Comparison of ENCODE assay signal across 12 cellular contexts in genomic region chr22:47452184-47452583, GRCh38.
A peak's percentile ranks its signal among the peaks of the same experiment; 100 is the strongest.
DNase-seq lines count a peak whose midpoint lies in the region; TF ChIP-seq lines count a peak whose summit lies in the region.
"Had no signal": no experiment of that assay in that cellular context is flagged by ENCODE, and none has a peak within 500 bp of the region (broad histone marks: within the 10 kb centered on the region; RNA-seq: fewer than 3 reads in every experiment).

No MANE protein-coding gene starts in this region.

- H3K4me1 Mint-ChIP-seq in endodermal cell, result no peaks in the 10 kb centered on the region
- H3K4me1 Mint-ChIP-seq in activated T-helper 2 cell treated with anti-CD3 and anti-CD28 coated beads, Interferon-gamma antibody, Interleukin-2, Interleukin-4, amounts not matched to agents 10 μg/mL and 5 μg/mL and 100 μg/mL, durations not matched to agents 14 hours and 24 hours and 36 hours (ENCODE audit: low read depth), result no peaks in the 10 kb centered on the region
- H3K4me1 Mint-ChIP-seq: nephron had no signal

- 77 to 100% methylated on average over 1 of the region's 2 CpGs for WGBS in endodermal cell (ENCODE audit: insufficient coverage in 1 of 2, insufficient read length in 1 of 2), 2 experiments

- peaks cover 60% of the 10 kb centered on the region for H3K9me3 ChIP-seq in endodermal cell (ENCODE audit: control insufficient read depth, low read length)

- no peak overlapping the region for H3K4me3 ChIP-seq in endodermal cell (ENCODE audit: low read length)
- H3K4me3 ChIP-seq in H7 (ENCODE audit: insufficient read depth, low read depth, low read length), result no peak overlapping the region

- TF ChIP-seq CTCF in endodermal cell (conservative IDR thresholded peaks at IDR 0.05), result peak; percentile 46

- H3K4me3 Mint-ChIP-seq in endodermal cell, result no peak overlapping the region
- no peak overlapping the region for H3K4me3 Mint-ChIP-seq in activated T-helper 2 cell treated with anti-CD3 and anti-CD28 coated beads, Interferon-gamma antibody, Interleukin-2, Interleukin-4, amounts not matched to agents 10 μg/mL and 5 μg/mL and 100 μg/mL, durations not matched to agents 14 hours and 24 hours and 36 hours (ENCODE audit: low read depth)
- H3K4me3 Mint-ChIP-seq: activated CD4-positive, alpha-beta memory T cell treated with anti-CD3 and anti-CD28 coated beads for 36 hours; nephron had no signal

- peaks cover 94% of the 10 kb centered on the region for H3K9me3 Mint-ChIP-seq in endodermal cell
- peaks cover 14% of the 10 kb centered on the region for H3K9me3 Mint-ChIP-seq in activated T-helper 2 cell treated with anti-CD3 and anti-CD28 coated beads, Interferon-gamma antibody, Interleukin-2, Interleukin-4, amounts not matched to agents 10 μg/mL and 5 μg/mL and 100 μg/mL, durations not matched to agents 14 hours and 24 hours and 36 hours

- H3K36me3 Mint-ChIP-seq in endodermal cell (ENCODE audit: low read depth), result peaks cover 2% of the 10 kb centered on the region
- H3K36me3 Mint-ChIP-seq in activated T-helper 2 cell treated with anti-CD3 and anti-CD28 coated beads, Interferon-gamma antibody, Interleukin-2, Interleukin-4, amounts not matched to agents 10 μg/mL and 5 μg/mL and 100 μg/mL, durations not matched to agents 14 hours and 24 hours and 36 hours (ENCODE audit: low read depth), result no peaks in the 10 kb centered on the region
- H3K36me3 Mint-ChIP-seq: activated CD4-positive, alpha-beta memory T cell treated with anti-CD3 and anti-CD28 coated beads for 36 hours had no signal

- no peak overlapping the region for H3K9ac ChIP-seq in endodermal cell (ENCODE audit: extremely low read depth, low read length, poor library complexity, severe bottlenecking)

- H3K27ac ChIP-seq in endodermal cell (ENCODE audit: low read depth, low read length), result no peak overlapping the region

- intact Hi-C loops in activated T-helper 2 cell treated with anti-CD3 and anti-CD28 coated beads, Interferon-gamma antibody, Interleukin-2, Interleukin-4, amounts not matched to agents 10 μg/mL and 5 μg/mL and 100 μg/mL, durations not matched to agents 14 hours and 24 hours and 36 hours (cut with micrococcal nuclease), result no loop called here

- H3K36me3 ChIP-seq in endodermal cell (ENCODE audit: control insufficient read depth, insufficient read depth, low read length) (no peaks in the 10 kb centered on the region), H7 (replicated peaks; ENCODE audit: control insufficient read depth, insufficient read depth, low read length) (no peaks in the 10 kb centered on the region)

- H3K4me1 ChIP-seq in endodermal cell (ENCODE audit: control insufficient read depth, insufficient read depth, low read length), result no peaks in the 10 kb centered on the region

- no peaks in the 10 kb centered on the region for H3K27me3 Mint-ChIP-seq in endodermal cell (ENCODE audit: insufficient read depth)
- H3K27me3 Mint-ChIP-seq in activated T-helper 2 cell treated with anti-CD3 and anti-CD28 coated beads, Interferon-gamma antibody, Interleukin-2, Interleukin-4, amounts not matched to agents 10 μg/mL and 5 μg/mL and 100 μg/mL, durations not matched to agents 14 hours and 24 hours and 36 hours (ENCODE audit: low read depth), result no peaks in the 10 kb centered on the region

- H3K27me3 ChIP-seq in endodermal cell (ENCODE audit: control insufficient read depth, insufficient read depth, low read length, poor library complexity, severe bottlenecking) (no peaks in the 10 kb centered on the region), H7 (ENCODE audit: control insufficient read depth, insufficient read depth, low read length) (no peaks in the 10 kb centered on the region)

- no peak overlapping the region for H3K27ac Mint-ChIP-seq in endodermal cell
- no peak overlapping the region for H3K27ac Mint-ChIP-seq in activated T-helper 2 cell treated with anti-CD3 and anti-CD28 coated beads, Interferon-gamma antibody, Interleukin-2, Interleukin-4, amounts not matched to agents 10 μg/mL and 5 μg/mL and 100 μg/mL, durations not matched to agents 14 hours and 24 hours and 36 hours
- H3K27ac Mint-ChIP-seq: activated CD4-positive, alpha-beta memory T cell treated with anti-CD3 and anti-CD28 coated beads for 36 hours; nephron had no signal

- DNase-seq in stimulated activated CD4-positive, alpha-beta T cell treated with anti-CD3 and anti-CD28 coated beads, Interleukin-15, amount 100 ng/mL, for 24 hours, result peak; percentile 7
- no peak for DNase-seq in stimulated activated CD4-positive, alpha-beta T cell treated with anti-CD3 and anti-CD28 coated beads, Interleukin-2, amount 100 ng/mL, for 48 hours
- peak; percentile 4 for DNase-seq in NCI-H460 (ENCODE audit: extremely low read depth, low read depth)
- DNase-seq in endodermal cell, result peak; percentile 56
- no peak for DNase-seq in H7
- DNase-seq in NCI-H2227 treated with DMSO at 0.1 percent for 48 hours (lab: John Stamatoyannopoulos, UW), result no peak
- no peak for DNase-seq in activated T-helper 2 cell treated with anti-CD3 and anti-CD28 coated beads, Interferon-gamma antibody, Interleukin-2, Interleukin-4, amounts not matched to agents 10 μg/mL and 5 μg/mL and 100 μg/mL, durations not matched to agents 14 hours and 24 hours and 36 hours (ENCODE audit: low spot score)
- no peak for DNase-seq in stimulated activated CD4-positive, alpha-beta T cell treated with anti-CD3 and anti-CD28 coated beads, Interleukin-12 subunit alpha, Interleukin-12 subunit beta, amount 100 ng/mL, for 4 hours
- DNase-seq: activated CD4-positive, alpha-beta memory T cell treated with anti-CD3 and anti-CD28 coated beads for 36 hours; DMS79; NCI-H510A had no signal

Comparison
In these comparisons a context has a peak if more than half of its experiments do, and no peak if none do; other contexts are left out.
1. DNase-seq: peak in stimulated activated CD4-positive, alpha-beta T cell treated with anti-CD3 and anti-CD28 coated beads, Interleukin-15, amount 100 ng/mL, for 24 hours (single experiment), NCI-H460 (single experiment) and endodermal cell (single experiment); none in stimulated activated CD4-positive, alpha-beta T cell treated with anti-CD3 and anti-CD28 coated beads, Interleukin-2, amount 100 ng/mL, for 48 hours (0 of 2), H7 (single experiment), NCI-H2227 treated with DMSO at 0.1 percent for 48 hours (single experiment), activated T-helper 2 cell treated with anti-CD3 and anti-CD28 coated beads, Interferon-gamma antibody, Interleukin-2, Interleukin-4, amounts not matched to agents 10 μg/mL and 5 μg/mL and 100 μg/mL, durations not matched to agents 14 hours and 24 hours and 36 hours (single experiment) and stimulated activated CD4-positive, alpha-beta T cell treated with anti-CD3 and anti-CD28 coated beads, Interleukin-12 subunit alpha, Interleukin-12 subunit beta, amount 100 ng/mL, for 4 hours (single experiment).